In the genomic region with DNA sequence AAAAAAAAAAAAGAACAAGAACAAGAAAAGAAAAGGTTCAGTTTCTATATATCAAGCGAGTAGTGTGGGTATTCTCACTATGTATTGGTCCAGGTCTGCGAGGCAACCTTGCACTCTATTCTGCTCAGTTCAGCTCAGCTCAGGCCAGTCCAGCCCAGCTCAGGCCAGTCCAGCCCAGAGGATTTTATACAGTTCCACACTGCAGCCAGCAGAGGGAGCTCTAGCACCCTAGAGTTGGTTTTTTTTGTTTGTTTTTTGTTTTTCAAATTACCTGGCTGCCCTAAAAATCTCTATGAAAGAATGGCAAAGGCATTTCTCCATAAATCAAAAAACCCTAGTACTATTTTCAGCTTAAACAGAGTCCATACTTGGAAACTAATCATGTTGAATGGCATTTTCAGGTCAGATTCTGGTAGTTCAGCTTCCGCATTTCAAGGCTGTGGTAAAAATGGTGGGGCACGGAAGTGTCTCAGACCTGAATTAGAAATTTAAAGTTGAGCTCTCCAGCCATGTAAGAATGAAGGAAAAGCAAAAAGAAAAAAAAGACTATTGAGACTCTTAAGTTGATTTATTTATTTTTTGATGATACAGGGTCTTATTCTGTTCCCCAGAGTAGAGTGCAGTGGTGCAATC, we compare ENCODE assay signal across 8 cellular contexts. TPM values are rescaled to one million over a fixed set of nuclear protein-coding genes. Genes with fewer than 3 reads are reported as not detected.
DNase-seq lines count a peak whose midpoint lies in the region; ATAC-seq and TF ChIP-seq lines count a peak whose summit lies in the region.

No MANE protein-coding gene starts in this region.

- no peaks in the 10 kb centered on the region for H3K9me3 ChIP-seq in NT2/D1 (ENCODE audit: insufficient read depth, low read length)
- H3K9me3 ChIP-seq in ovary, result no peaks in the 10 kb centered on the region

- H3K4me1 ChIP-seq in NT2/D1 (ENCODE audit: insufficient read depth, insufficient read length), result no peaks in the 10 kb centered on the region
- no peaks in the 10 kb centered on the region for H3K4me1 ChIP-seq in ovary (ENCODE audit: insufficient read depth)

- H3K36me3 ChIP-seq in NT2/D1 (ENCODE audit: insufficient read depth, insufficient read length, low read length) (peaks cover 51% of the 10 kb centered on the region), ovary (no peaks in the 10 kb centered on the region)

- no peaks in the 10 kb centered on the region for H3K27me3 ChIP-seq in NT2/D1 (ENCODE audit: insufficient read depth, insufficient read length)
- no peaks in the 10 kb centered on the region for H3K27me3 ChIP-seq in ovary

- no peaks in the 10 kb centered on the region for H3K9me3 Mint-ChIP-seq in activated T-cell treated with anti-CD3 and anti-CD28 coated beads, Interleukin-2, amount 50 U/mL, for 24 hours

- H3K27ac Mint-ChIP-seq in activated T-cell treated with anti-CD3 and anti-CD28 coated beads, Interleukin-2, amount 50 U/mL, for 24 hours, result no peak overlapping the region

- 43 to 64% (median 56%) methylated on average over 4 of the region's 4 CpGs for WGBS in ovary, 3 donors

- H3K27me3 Mint-ChIP-seq in activated T-cell treated with anti-CD3 and anti-CD28 coated beads, Interleukin-2, amount 50 U/mL, for 24 hours, result no peaks in the 10 kb centered on the region

- ATAC-seq in HG02610 (IDR thresholded peaks at IDR 0.05; ENCODE audit: unreplicated experiment) (no peak), GM18858 (IDR thresholded peaks at IDR 0.05; ENCODE audit: unreplicated experiment) (no peak)

- H3K36me3 Mint-ChIP-seq in activated T-cell treated with anti-CD3 and anti-CD28 coated beads, Interleukin-2, amount 50 U/mL, for 24 hours (ENCODE audit: low read depth), result peaks cover 96% of the 10 kb centered on the region

- intact Hi-C loops in ovary (cut with DNase I), result loop anchor here in 2 of 4 donors (5.0 to 10.0 kb wide), 2 partner anchors 252 to 285 kb away; no protein-coding TSS in a partner anchor

- no peak overlapping the region for H3K4me3 Mint-ChIP-seq in activated T-cell treated with anti-CD3 and anti-CD28 coated beads, Interleukin-2, amount 50 U/mL, for 24 hours

- TF ChIP-seq CTCF in foreskin fibroblast (IDR thresholded peaks at IDR 0.05; ENCODE audit: low read depth, low read length), result peak; percentile 85
- peak; percentile 55 to 82 (median 67) for TF ChIP-seq CTCF in ovary (IDR thresholded peaks at IDR 0.05)

- H3K9ac ChIP-seq in NT2/D1 (ENCODE audit: insufficient read length, low read depth), result no peak overlapping the region

- no peaks in the 10 kb centered on the region for H3K4me1 Mint-ChIP-seq in activated T-cell treated with anti-CD3 and anti-CD28 coated beads, Interleukin-2, amount 50 U/mL, for 24 hours (ENCODE audit: low read depth)

- TF ChIP-seq POLR2A in ovary (IDR thresholded peaks at IDR 0.05), result no peak

- TF ChIP-seq EP300 in ovary (IDR thresholded peaks at IDR 0.05), result no peak

- H3K4me3 ChIP-seq in NT2/D1 (ENCODE audit: insufficient read length, low read depth), result no peak overlapping the region
- H3K4me3 ChIP-seq in foreskin fibroblast (ENCODE audit: low read depth in 1 of 2, low read length in 2 of 2), result no peak overlapping the region
- no peak overlapping the region for H3K4me3 ChIP-seq in ovary

- no peak overlapping the region for H3K27ac ChIP-seq in ovary

- DNase-seq in COR-L47 (lab: John Stamatoyannopoulos, UW), result peak; percentile 1
- peak; percentile 53 for DNase-seq in H4 (ENCODE audit: low spot score)
- DNase-seq in NT2/D1 (ENCODE audit: low read depth, low spot score), result peak; percentile 35
- DNase-seq in activated T-cell treated with anti-CD3 and anti-CD28 coated beads, Interleukin-2, amount 50 U/mL, for 24 hours, result peak; percentile 55
- peak in 1 of 2 donors; percentile 70 for DNase-seq in foreskin fibroblast
- peak; percentile 19 to 65 (median 58) for DNase-seq in ovary

RNA-seq across cellular contexts. Expression of a gene that starts 55.2 kb away (rescaled TPM):
- total RNA-seq in H4 (2014; rRNA removed; shearing (Covaris generic)), result 19.8 and 24.4 TPM in 2 replicates
- total RNA-seq in ovary, result 10 to 100 TPM; 14.3 to 37.0 (median 31.2) TPM
- polyA plus RNA-seq in ovary, result 10 to 100 TPM; 20.3 to 29.2 TPM
